ENCODE assay signal across 28 cellular contexts in the genomic region with DNA sequence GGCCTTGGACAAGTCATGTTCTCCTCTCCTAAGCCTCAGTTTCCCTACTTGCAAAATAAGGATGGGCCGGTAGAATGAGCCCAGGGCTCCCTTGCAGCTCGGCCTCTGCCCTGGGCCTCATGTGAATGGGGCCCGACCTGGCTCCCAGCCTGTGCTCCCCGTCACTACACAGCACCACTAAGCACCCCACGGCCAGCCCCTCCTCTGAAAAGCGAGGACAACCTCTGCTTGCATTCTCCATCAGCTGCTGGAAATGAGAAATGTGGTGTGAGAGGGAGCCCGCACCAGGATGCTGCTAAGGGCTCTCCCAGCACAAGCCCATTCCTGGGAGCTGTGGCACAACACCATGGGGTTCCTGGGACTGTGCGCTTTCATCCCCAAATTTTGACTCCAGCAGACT. TPM values are rescaled to one million over a fixed set of nuclear protein-coding genes. Genes with fewer than 3 reads are reported as not detected.
"Had no signal": no experiment of that assay in that cellular context is flagged by ENCODE, and none has a peak within 500 bp of the region (broad histone marks: within the 10 kb centered on the region; RNA-seq: fewer than 3 reads in every experiment).

No MANE protein-coding gene starts in this region.

- ATAC-seq: left lung; naive thymus-derived CD8-positive, alpha-beta T cell had no signal

- H3K9me3 Mint-ChIP-seq: activated naive CD4-positive, alpha-beta T cell treated with anti-CD3 and anti-CD28 coated beads, Interleukin-2, amount 50 U/mL, for 72 hours; activated T-helper 1 cell treated with anti-CD3 and anti-CD28 coated beads, Interleukin-12 subunit alpha, Interleukin-12 subunit beta, Interleukin-2, Interleukin-4 antibody, amounts not matched to agents 30 ng/mL and 10 ng/mL and 1 ng/mL, durations not matched to agents 14 hours and 24 hours and 36 hours; brain; immature natural killer cell; mesothelial cell of epicardium; naive thymus-derived CD8-positive, alpha-beta T cell; neural progenitor cell; stimulated activated naive CD8-positive, alpha-beta T cell treated with anti-CD3 and anti-CD28 coated beads, Interleukin-15, Interleukin-2, amounts not matched to agents 100 ng/mL and 50 ng/mL, for 24 hours had no signal

- H3K4me3 Mint-ChIP-seq: activated T-helper 1 cell treated with anti-CD3 and anti-CD28 coated beads, Interleukin-12 subunit alpha, Interleukin-12 subunit beta, Interleukin-2, Interleukin-4 antibody, amounts not matched to agents 30 ng/mL and 10 ng/mL and 1 ng/mL, durations not matched to agents 14 hours and 24 hours and 36 hours; brain; immature natural killer cell; mesothelial cell of epicardium; naive thymus-derived CD8-positive, alpha-beta T cell; neural progenitor cell; stimulated activated naive CD8-positive, alpha-beta T cell treated with anti-CD3 and anti-CD28 coated beads, Interleukin-15, Interleukin-2, amounts not matched to agents 100 ng/mL and 50 ng/mL, for 24 hours had no signal

- H3K36me3 ChIP-seq: neural progenitor cell had no signal

- H3K27me3 Mint-ChIP-seq: brain; naive thymus-derived CD8-positive, alpha-beta T cell; stimulated activated naive CD8-positive, alpha-beta T cell treated with anti-CD3 and anti-CD28 coated beads, Interleukin-15, Interleukin-2, amounts not matched to agents 100 ng/mL and 50 ng/mL, for 24 hours had no signal

- H3K27ac Mint-ChIP-seq: activated naive CD4-positive, alpha-beta T cell treated with anti-CD3 and anti-CD28 coated beads, Interleukin-2, amount 50 U/mL, for 72 hours; activated T-helper 1 cell treated with anti-CD3 and anti-CD28 coated beads, Interleukin-12 subunit alpha, Interleukin-12 subunit beta, Interleukin-2, Interleukin-4 antibody, amounts not matched to agents 30 ng/mL and 10 ng/mL and 1 ng/mL, durations not matched to agents 14 hours and 24 hours and 36 hours; immature natural killer cell; mesothelial cell of epicardium; naive thymus-derived CD8-positive, alpha-beta T cell; stimulated activated naive CD8-positive, alpha-beta T cell treated with anti-CD3 and anti-CD28 coated beads, Interleukin-15, Interleukin-2, amounts not matched to agents 100 ng/mL and 50 ng/mL, for 24 hours had no signal

- H3K27me3 ChIP-seq: hepatocyte, left lung, neural progenitor cell, tibial nerve had no signal

- H3K27ac ChIP-seq: hepatocyte, left lung, neural progenitor cell, prostate gland, tibial nerve, WERI-Rb-1 had no signal

- DNase-seq: activated CD4-positive, alpha-beta T cell treated with anti-CD3 and anti-CD28 coated beads, Interleukin-2, amount 50 U/mL, for 1 hour; activated CD4-positive, CD25-positive, alpha-beta regulatory T cell treated with anti-CD3 and anti-CD28 coated beads, Interleukin-2, amount 50 U/mL, for 72 hours; activated CD8-positive, alpha-beta memory T cell treated with anti-CD3 and anti-CD28 coated beads, Interleukin-2, amount 50 U/mL, for 48 hours; activated gamma-delta T cell; effector memory CD4-positive, alpha-beta T cell; foreskin melanocyte; immature natural killer cell; naive thymus-derived CD8-positive, alpha-beta T cell; stimulated activated CD4-positive, alpha-beta T cell treated with anti-CD3 and anti-CD28 coated beads, Interleukin-4, amount 100 ng/mL, for 1 hour; T-helper 1 cell; WERI-Rb-1 had no signal

- H3K4me1 ChIP-seq: left lung, prostate gland, tibial nerve had no signal

- H3K4me3 ChIP-seq: hepatocyte, left lung, neural progenitor cell, prostate gland, tibial nerve had no signal

- H3K4me1 Mint-ChIP-seq: brain; immature natural killer cell; mesothelial cell of epicardium; naive thymus-derived CD8-positive, alpha-beta T cell had no signal

- H3K9me3 ChIP-seq: left lung, prostate gland, tibial nerve had no signal

RNA-seq across cellular contexts. Expression of a gene that starts 10.2 kb away (rescaled TPM):
- total RNA-seq: activated CD8-positive, alpha-beta memory T cell treated with anti-CD3 and anti-CD28 coated beads for 36 hours; activated T-helper 1 cell treated with anti-CD3 and anti-CD28 coated beads, Interleukin-12 subunit alpha, Interleukin-12 subunit beta, Interleukin-2, Interleukin-4 antibody, amounts not matched to agents 30 ng/mL and 10 ng/mL and 1 ng/mL, durations not matched to agents 14 hours and 24 hours and 36 hours; aorta; cardiac septum; dermis microvascular lymphatic vessel endothelial cell; kidney epithelial cell; left lung; mesothelial cell of epicardium; naive thymus-derived CD8-positive, alpha-beta T cell; osteocyte; urinary bladder had no signal
- polyA plus RNA-seq: aorta; immature natural killer cell; naive thymus-derived CD8-positive, alpha-beta T cell had no signal
